Comparison of ENCODE assay signal across 32 cellular contexts in the genomic region with DNA sequence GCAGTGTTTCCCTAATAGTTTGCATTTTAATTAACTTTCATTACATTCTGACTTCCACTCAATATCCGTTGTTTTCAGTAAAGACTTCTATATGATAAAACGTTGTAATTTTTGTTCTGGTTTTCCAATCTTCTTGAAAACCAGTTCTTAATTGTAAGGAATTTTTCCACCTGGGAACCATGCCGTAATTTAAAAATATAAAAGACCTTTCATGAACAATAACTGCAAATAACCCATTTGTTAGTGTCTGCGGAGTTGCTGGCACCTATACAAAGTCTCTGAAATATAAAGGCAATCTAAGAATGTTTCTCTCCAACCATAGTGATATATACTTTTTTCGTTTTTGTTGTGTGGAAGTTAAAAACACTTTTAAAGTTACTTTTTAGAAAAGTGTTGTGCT. TPM values are rescaled to one million over a fixed set of nuclear protein-coding genes. Genes with fewer than 3 reads are reported as not detected.
DNase-seq lines count a peak whose midpoint lies in the region; ATAC-seq, FAIRE-seq and TF ChIP-seq lines count a peak whose summit lies in the region.
"Had no signal": no experiment of that assay in that cellular context is flagged by ENCODE, and none has a peak within 500 bp of the region (broad histone marks: within the 10 kb centered on the region; RNA-seq: fewer than 3 reads in every experiment).

No MANE protein-coding gene starts in this region.

- 24 to 30% methylated on average over 5 of the region's 5 CpGs for WGBS in pancreas, 2 donors

- H3K36me3 Mint-ChIP-seq in activated naive CD8-positive, alpha-beta T cell treated with anti-CD3 and anti-CD28 coated beads, Interleukin-2, amount 50 U/mL, for 24 hours (ENCODE audit: low read depth) = peaks cover 8% of the 10 kb centered on the region
- no peaks in the 10 kb centered on the region for H3K36me3 Mint-ChIP-seq in activated naive CD8-positive, alpha-beta T cell treated with anti-CD3 and anti-CD28 coated beads for 36 hours
- H3K36me3 Mint-ChIP-seq in WTC11 = no peaks in the 10 kb centered on the region
- H3K36me3 Mint-ChIP-seq in endothelial cell (ENCODE audit: low read depth, unreplicated experiment) = no peaks in the 10 kb centered on the region

- POLR2A ChIA-PET in WTC11 (lab: Charles Lee) = no interaction called here

- no peak for DNase-seq in activated naive CD8-positive, alpha-beta T cell treated with anti-CD3 and anti-CD28 coated beads, Interleukin-2, amount 50 U/mL, for 24 hours
- no peak for DNase-seq in activated naive CD8-positive, alpha-beta T cell treated with anti-CD3 and anti-CD28 coated beads for 36 hours
- DNase-seq in WTC11 (ENCODE audit: low spot score) = no peak
- DNase-seq in endothelial cell (ENCODE audit: low spot score) = no peak
- DNase-seq in pancreas = no peak
- DNase-seq in NCI-H146 (lab: John Stamatoyannopoulos, UW) = no peak
- DNase-seq in C1 segment of cervical spinal cord (lab: John Stamatoyannopoulos, UW) = no peak
- DNase-seq: activated CD4-positive, CD25-positive, alpha-beta regulatory T cell; activated CD8-positive, alpha-beta memory T cell treated with anti-CD3 and anti-CD28 coated beads, Interleukin-2, amount 50 U/mL, for 48 hours; activated CD8-positive, alpha-beta T cell treated with anti-CD3 and anti-CD28 coated beads for 36 hours; dermis blood vessel endothelial cell; DMS79; foreskin keratinocyte; GM23248; heart left ventricle; left lung; mesenchymal stem cell; NCI-H1092 treated with DMSO at 0.1 percent for 48 hours; NCI-H187; NCI-H2171 treated with DMSO at 0.1 percent for 48 hours; NCI-H510A; nucleus accumbens; RPMI8226; SJCRH30; stimulated activated CD4-positive, alpha-beta T cell treated with anti-CD3 and anti-CD28 coated beads, Interleukin-15, amount 100 ng/mL, for 24 hours; SW 1271 had no signal

- H3K4me1 Mint-ChIP-seq in activated naive CD8-positive, alpha-beta T cell treated with anti-CD3 and anti-CD28 coated beads, Interleukin-2, amount 50 U/mL, for 24 hours = peaks cover 13% of the 10 kb centered on the region
- H3K4me1 Mint-ChIP-seq in activated naive CD8-positive, alpha-beta T cell treated with anti-CD3 and anti-CD28 coated beads for 36 hours = peaks cover 21% of the 10 kb centered on the region
- peaks cover 65% of the 10 kb centered on the region for H3K4me1 Mint-ChIP-seq in WTC11
- peaks cover 22% of the 10 kb centered on the region for H3K4me1 Mint-ChIP-seq in endothelial cell (ENCODE audit: unreplicated experiment)

- H3K4me1 ChIP-seq in pancreas = peaks cover 0 to 13% (median 7%) of the 10 kb centered on the region in 3 donors
- H3K4me1 ChIP-seq: foreskin keratinocyte, SJCRH30 had no signal

- H3K36me3 ChIP-seq in pancreas = no peaks in the 10 kb centered on the region
- H3K36me3 ChIP-seq: BLaER1 treated with 17β-estradiol and CSF1 and Interleukin-3, amounts not matched to agents 10 nM and 100 nM; esophagus muscularis mucosa; heart left ventricle; left lung; SJCRH30; suprapubic skin had no signal

- H3K4me3 ChIP-seq in pancreas = no peak overlapping the region
- H3K4me3 ChIP-seq: BLaER1 treated with 17β-estradiol and CSF1 and Interleukin-3, amounts not matched to agents 10 nM and 100 nM; GM23248; heart left ventricle; left lung; SJCRH30; suprapubic skin had no signal

- H3K27me3 Mint-ChIP-seq in activated naive CD8-positive, alpha-beta T cell treated with anti-CD3 and anti-CD28 coated beads, Interleukin-2, amount 50 U/mL, for 24 hours = peaks cover 82% of the 10 kb centered on the region
- H3K27me3 Mint-ChIP-seq in activated naive CD8-positive, alpha-beta T cell treated with anti-CD3 and anti-CD28 coated beads for 36 hours = peaks cover 95% of the 10 kb centered on the region
- H3K27me3 Mint-ChIP-seq in WTC11 (ENCODE audit: low read depth) (peaks cover 96% of the 10 kb centered on the region), endothelial cell (ENCODE audit: unreplicated experiment) (peaks cover 29% of the 10 kb centered on the region)

- intact Hi-C loops in pancreas (cut with DNase I) = no loop called here

- peak overlapping the region; percentile 32 for H3K4me3 Mint-ChIP-seq in activated naive CD8-positive, alpha-beta T cell treated with anti-CD3 and anti-CD28 coated beads, Interleukin-2, amount 50 U/mL, for 24 hours
- H3K4me3 Mint-ChIP-seq in activated naive CD8-positive, alpha-beta T cell treated with anti-CD3 and anti-CD28 coated beads for 36 hours = no peak overlapping the region
- H3K4me3 Mint-ChIP-seq in WTC11 (peak overlapping the region; percentile 71), endothelial cell (ENCODE audit: unreplicated experiment) (peak overlapping the region; percentile 9)
- H3K4me3 Mint-ChIP-seq: activated CD8-positive, alpha-beta T cell treated with anti-CD3 and anti-CD28 coated beads for 36 hours; stimulated activated effector memory CD8-positive, alpha-beta T cell treated with anti-CD3 and anti-CD28 coated beads, Interleukin-12 subunit alpha, Interleukin-12 subunit beta, amount 100 ng/mL, for 72 hours had no signal

- no peaks in the 10 kb centered on the region for H3K9me3 Mint-ChIP-seq in activated naive CD8-positive, alpha-beta T cell treated with anti-CD3 and anti-CD28 coated beads, Interleukin-2, amount 50 U/mL, for 24 hours
- H3K9me3 Mint-ChIP-seq in activated naive CD8-positive, alpha-beta T cell treated with anti-CD3 and anti-CD28 coated beads for 36 hours = peaks cover 7% of the 10 kb centered on the region
- H3K9me3 Mint-ChIP-seq in WTC11 (no peaks in the 10 kb centered on the region), endothelial cell (ENCODE audit: unreplicated experiment) (no peaks in the 10 kb centered on the region)

- peaks cover 11 to 86% (median 27%) of the 10 kb centered on the region in 4 donors for H3K27me3 ChIP-seq in pancreas
- H3K27me3 ChIP-seq: SJCRH30 had no signal

- CTCF ChIA-PET in WTC11 (lab: Charles Lee) = interaction anchor here (1.1 to 1.4 kb wide), 2 partner anchors 10 to 808 kb away, joined by 4 read pairs; no protein-coding TSS in a partner anchor

- H3K27ac ChIP-seq in pancreas = no peak overlapping the region
- H3K27ac ChIP-seq: BLaER1 treated with 17β-estradiol and CSF1 and Interleukin-3, amounts not matched to agents 10 nM and 100 nM; esophagus muscularis mucosa; foreskin keratinocyte; GM23248; heart left ventricle; left lung; SJCRH30; suprapubic skin had no signal

- no peak for ATAC-seq in activated naive CD8-positive, alpha-beta T cell treated with anti-CD3 and anti-CD28 coated beads, Interleukin-2, amount 50 U/mL, for 24 hours
- ATAC-seq in WTC11 (no peak), pancreas (no peak), GM21528 (IDR thresholded peaks at IDR 0.05; ENCODE audit: low FRiP score, unreplicated experiment) (no peak)
- ATAC-seq: activated CD8-positive, alpha-beta T cell treated with anti-CD3 and anti-CD28 coated beads for 36 hours; foreskin keratinocyte; heart left ventricle; left lung; stimulated activated effector memory CD8-positive, alpha-beta T cell treated with anti-CD3 and anti-CD28 coated beads, Interleukin-12 subunit alpha, Interleukin-12 subunit beta, amount 100 ng/mL, for 72 hours had no signal

- TF ChIP-seq CTCF in WTC11 (IDR thresholded peaks at IDR 0.05) (no peak), endothelial cell (IDR thresholded peaks at IDR 0.05; ENCODE audit: unreplicated experiment) (no peak), pancreas (IDR thresholded peaks at IDR 0.05) (no peak)

- H3K9me3 ChIP-seq in pancreas = no peaks in the 10 kb centered on the region
- H3K9me3 ChIP-seq: esophagus muscularis mucosa, heart left ventricle, left lung, SJCRH30, suprapubic skin had no signal

- H3K27ac Mint-ChIP-seq in activated naive CD8-positive, alpha-beta T cell treated with anti-CD3 and anti-CD28 coated beads, Interleukin-2, amount 50 U/mL, for 24 hours = no peak overlapping the region
- H3K27ac Mint-ChIP-seq in activated naive CD8-positive, alpha-beta T cell treated with anti-CD3 and anti-CD28 coated beads for 36 hours = no peak overlapping the region
- H3K27ac Mint-ChIP-seq in WTC11 (no peak overlapping the region), endothelial cell (ENCODE audit: unreplicated experiment) (no peak overlapping the region)
- H3K27ac Mint-ChIP-seq: activated CD8-positive, alpha-beta T cell treated with anti-CD3 and anti-CD28 coated beads for 36 hours; stimulated activated effector memory CD8-positive, alpha-beta T cell treated with anti-CD3 and anti-CD28 coated beads, Interleukin-12 subunit alpha, Interleukin-12 subunit beta, amount 100 ng/mL, for 72 hours had no signal

- peak; percentile 20 for FAIRE-seq in pancreas (lab: Jason Lieb, UNC)
- FAIRE-seq: G401.6 had no signal

TF ChIP-seq in WTC11, 78 proteins besides CTCF, POLR2A, EP300 and RAD21:
- no peak for TF ChIP-seq ZNF416 (CRISPR knock-in tag; IDR thresholded peaks at IDR 0.05)
- TF ChIP-seq, protein P1, sequence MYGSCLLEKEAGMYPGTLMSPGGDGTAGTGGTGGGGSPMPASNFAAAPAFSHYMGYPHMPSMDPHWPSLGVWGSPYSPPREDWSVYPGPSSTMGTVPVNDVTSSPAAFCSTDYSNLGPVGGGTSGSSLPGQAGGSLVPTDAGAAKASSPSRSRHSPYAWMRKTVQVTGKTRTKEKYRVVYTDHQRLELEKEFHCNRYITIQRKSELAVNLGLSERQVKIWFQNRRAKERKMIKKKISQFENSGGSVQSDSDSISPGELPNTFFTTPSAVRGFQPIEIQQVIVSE (CRISPR knock-in tag; IDR thresholded peaks at IDR 0.05; ENCODE audit: borderline replicate concordance) = no peak
- TF ChIP-seq NFATC4 (CRISPR knock-in tag; IDR thresholded peaks at IDR 0.05) = no peak
- no peak for TF ChIP-seq NR3C1 (CRISPR knock-in tag; conservative IDR thresholded peaks at IDR 0.05; ENCODE audit: low read depth)
- TF ChIP-seq ZNF671 (CRISPR knock-in tag; IDR thresholded peaks at IDR 0.05) = no peak

RNA-seq across cellular contexts. Expression of a gene that starts 7.7 kb away (rescaled TPM):
- under 1 TPM; 0.27 to 0.28 TPM for total RNA-seq in activated naive CD8-positive, alpha-beta T cell treated with anti-CD3 and anti-CD28 coated beads for 36 hours
- total RNA-seq in WTC11 (2021) = 14.9 to 22.1 TPM (median 16.6 TPM) in 3 replicates
- 3.8 TPM for total RNA-seq in endothelial cell (ENCODE audit: unreplicated experiment)
- total RNA-seq in pancreas = 1 to 10 TPM; 2.6 to 4.8 (median 3.7) TPM
- 1 to 10 TPM in 1 of 2 donors, under 1 TPM in 1; 0.80 to 2.1 TPM for polyA plus RNA-seq in pancreas
